Comparison of ENCODE assay signal across 12 cellular contexts in genomic region chr2:235024951-235025773, GRCh38.
DNase-seq lines count a peak whose midpoint lies in the region; ATAC-seq, FAIRE-seq and TF ChIP-seq lines count a peak whose summit lies in the region.
"Had no signal": no experiment of that assay in that cellular context is flagged by ENCODE, and none has a peak within 500 bp of the region (broad histone marks: within the 10 kb centered on the region; RNA-seq: fewer than 3 reads in every experiment).

No MANE protein-coding gene starts in this region.

- DNase-seq in A549 (ENCODE audit: low read depth in 1 of 2, low spot score in 1 of 2): no peak
- DNase-seq in NCI-H2171 treated with DMSO at 0.1 percent for 48 hours (lab: John Stamatoyannopoulos, UW): peak; percentile 72
- peak; percentile 39 for DNase-seq in myocyte (ENCODE audit: low read depth)
- no peak for DNase-seq in A172 (ENCODE audit: low spot score)
- no peak for DNase-seq in kidney glomerular epithelial cell (lab: John Stamatoyannopoulos, UW)
- no peak for DNase-seq in COLO829 (ENCODE audit: low spot score)
- DNase-seq: NCI-H187 treated with DMSO at 0.1 percent for 48 hours, upper lobe of left lung had no signal

- WGBS in A549 (ENCODE audit: missing lambda C conversion rate): 84% methylated on average over 20 of the region's 20 CpGs
- 61 to 64% methylated on average over 20 of the region's 20 CpGs for WGBS in esophagus, 2 donors

- H3K9me3 ChIP-seq in A549 (no peaks in the 10 kb centered on the region), esophagus (ENCODE audit: control insufficient read depth in 2 of 2, insufficient read depth in 1 of 2, low read depth in 1 of 2, low read length in 1 of 2) (no peaks in the 10 kb centered on the region)
- H3K9me3 ChIP-seq: upper lobe of left lung had no signal

- POLR2A ChIA-PET in A549 (lab: Yijun Ruan, JAX): interaction anchor here (1.4 kb wide), 1 partner anchor 44 kb away, joined by 5 read pairs; no protein-coding TSS in a partner anchor

- no peak overlapping the region for H3K4me3 ChIP-seq in A549
- H3K4me3 ChIP-seq in esophagus (ENCODE audit: low read depth in 1 of 2, low read length in 2 of 2): no peak overlapping the region
- H3K4me3 ChIP-seq: smooth muscle cell, upper lobe of left lung had no signal

- no peak for TF ChIP-seq POLR2A in A549 (IDR thresholded peaks at IDR 0.05; ENCODE audit: low read length)

- TF ChIP-seq EP300 in A549 (IDR thresholded peaks at IDR 0.05): no peak

- no peaks in the 10 kb centered on the region for H3K36me3 ChIP-seq in esophagus (ENCODE audit: control insufficient read depth in 2 of 2, insufficient read depth in 2 of 2, low read length in 1 of 2)
- H3K36me3 ChIP-seq: upper lobe of left lung had no signal

- TF ChIP-seq CTCF in A549 (IDR thresholded peaks at IDR 0.05): no peak

- FAIRE-seq in A549 (lab: Jason Lieb, UNC): no peak
- FAIRE-seq: bronchial epithelial cell had no signal

- H3K27ac ChIP-seq in A549 (peak overlapping the region; percentile 94 to 96), esophagus (ENCODE audit: low read depth in 2 of 2, low read length in 1 of 2) (peak overlapping the region; percentile 11 to 48)
- H3K27ac ChIP-seq: upper lobe of left lung had no signal

- H3K27me3 ChIP-seq in esophagus (ENCODE audit: control insufficient read depth in 1 of 2, insufficient read depth in 2 of 2, low read length in 2 of 2): no peaks in the 10 kb centered on the region
- H3K27me3 ChIP-seq: upper lobe of left lung had no signal

- TF ChIP-seq RAD21 in A549 (conservative IDR thresholded peaks at IDR 0.05 in 1 of 2, IDR thresholded peaks at IDR 0.05 in 1 of 2): no peak

- CTCF ChIA-PET in A549 (lab: Yijun Ruan, JAX): interaction anchor here (0.6 to 1.5 kb wide), 8 partner anchors 11 to 474 kb away, joined by 3 to 5 read pairs (median 4); no protein-coding TSS in a partner anchor

- ATAC-seq in A549 (no peak), HG03108 (IDR thresholded peaks at IDR 0.05; ENCODE audit: unreplicated experiment) (no peak)

- peaks cover 89% of the 10 kb centered on the region for H3K4me1 ChIP-seq in A549
- peaks cover 9 to 25% of the 10 kb centered on the region in 2 donors for H3K4me1 ChIP-seq in esophagus (ENCODE audit: control insufficient read depth in 2 of 2, insufficient read depth in 2 of 2, low read length in 1 of 2)

- H3K4me2 ChIP-seq in A549: peak overlapping the region; percentile 88

TF ChIP-seq in A549, 52 proteins besides CTCF, POLR2A, EP300 and RAD21:
- TF ChIP-seq KDM1A (IDR thresholded peaks at IDR 0.05; ENCODE audit: low read depth) (no peak), PBX3 (IDR thresholded peaks at IDR 0.05) (no peak)
TF ChIP-seq in A549: peak in this region for 0.

Comparison
In these comparisons a context has a peak if more than half of its experiments do, and no peak if none do; other contexts are left out.
1. DNase-seq: peak in NCI-H2171 treated with DMSO at 0.1 percent for 48 hours (single experiment) and myocyte (single experiment); none in A549 (0 of 2), A172 (single experiment), kidney glomerular epithelial cell (single experiment) and COLO829 (single experiment).